Comparison of ENCODE assay signal across 8 cellular contexts in genomic region chr6:16936893-16937292, GRCh38.
"Had no signal": no experiment of that assay in that cellular context is flagged by ENCODE, and none has a peak within 500 bp of the region (broad histone marks: within the 10 kb centered on the region; RNA-seq: fewer than 3 reads in every experiment).

No MANE protein-coding gene starts in this region.

- H3K27ac ChIP-seq: GM23248 had no signal

- H3K9me3 ChIP-seq: HAP-1 had no signal

- H3K4me3 ChIP-seq: GM23248, GM23338, HAP-1 had no signal

- H3K9ac ChIP-seq: GM23248 had no signal

- H3K36me3 ChIP-seq: HAP-1 had no signal

- DNase-seq: GOT3, H7, H9, HCEC 1CT, HFFc6 had no signal
